Comparison of ENCODE assay signal across 22 cellular contexts in the genomic region with DNA sequence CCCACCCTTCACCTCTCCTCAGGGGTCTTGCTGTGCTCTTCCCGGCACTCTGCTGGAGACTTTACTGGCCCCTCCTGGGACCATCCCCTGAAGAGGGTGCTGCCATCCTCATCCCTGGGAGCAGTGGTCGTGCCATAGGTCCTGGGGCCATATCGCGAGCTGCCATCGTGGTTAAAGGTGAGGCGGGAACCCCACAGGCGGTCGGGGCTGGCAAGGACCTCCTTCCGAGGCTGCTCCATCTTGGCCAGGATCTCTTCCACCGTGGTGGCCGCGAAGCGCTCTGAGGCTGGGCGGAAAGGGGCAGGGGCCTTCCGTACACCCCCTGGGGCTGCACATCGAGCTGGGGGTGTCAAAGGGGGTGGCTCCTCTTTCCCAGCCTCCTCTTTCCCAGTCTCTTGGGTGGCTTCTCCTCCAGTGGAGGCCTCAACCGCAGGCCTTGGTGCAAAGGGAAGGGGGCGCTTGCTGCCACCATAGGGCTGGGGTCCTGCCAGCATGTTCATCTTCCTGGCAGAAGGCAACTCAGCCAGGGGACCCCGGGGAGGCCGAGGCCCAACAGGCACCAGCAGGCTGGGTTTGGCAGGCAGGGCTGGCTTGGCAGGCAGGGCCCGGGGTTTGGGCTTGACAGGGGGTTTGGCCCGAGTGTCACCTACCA. TPM values are rescaled to one million over a fixed set of nuclear protein-coding genes. Genes with fewer than 3 reads are reported as not detected.
DNase-seq lines count a peak whose midpoint lies in the region; ATAC-seq and TF ChIP-seq lines count a peak whose summit lies in the region.
"Had no signal": no experiment of that assay in that cellular context is flagged by ENCODE, and none has a peak within 500 bp of the region (broad histone marks: within the 10 kb centered on the region; RNA-seq: fewer than 3 reads in every experiment).

No MANE protein-coding gene starts in this region.

- TF ChIP-seq CTCF in left ventricle myocardium inferior (IDR thresholded peaks at IDR 0.05; ENCODE audit: borderline replicate concordance) (no peak), esophagus muscularis mucosa (IDR thresholded peaks at IDR 0.05) (no peak), psoas muscle (IDR thresholded peaks at IDR 0.05) (no peak)

- intact Hi-C loops in left ventricle myocardium inferior (cut with micrococcal nuclease) (no loop called here), cardiac septum (cut with DNase I) (loop anchor here (5.0 kb wide), 2 partner anchors 43 to 118 kb away; no protein-coding TSS in a partner anchor), esophagus muscularis mucosa (cut with DNase I) (loop anchor here (10.0 kb wide), 1 partner anchor 345 kb away; a partner anchor contains a TSS), psoas muscle (cut with DNase I) (no loop called here)

- ATAC-seq in psoas muscle = no peak
- ATAC-seq in HG03025 (IDR thresholded peaks at IDR 0.05; ENCODE audit: low FRiP score, unreplicated experiment) = no peak
- ATAC-seq in GM18519 (IDR thresholded peaks at IDR 0.05; ENCODE audit: low FRiP score, unreplicated experiment) = no peak
- ATAC-seq: A549; stimulated activated effector memory CD8-positive, alpha-beta T cell treated with anti-CD3 and anti-CD28 coated beads, Interleukin-12 subunit alpha, Interleukin-12 subunit beta, amount 100 ng/mL, for 72 hours had no signal

- H3K9me3 ChIP-seq in left ventricle myocardium inferior (replicated peaks) (no peaks in the 10 kb centered on the region), esophagus muscularis mucosa (no peaks in the 10 kb centered on the region), psoas muscle (no peaks in the 10 kb centered on the region)
- H3K9me3 ChIP-seq: A549, mucosa of descending colon, thyroid gland had no signal

- no peaks in the 10 kb centered on the region for H3K27me3 ChIP-seq in left ventricle myocardium inferior (ENCODE audit: low read depth)
- H3K27me3 ChIP-seq in esophagus muscularis mucosa = no peaks in the 10 kb centered on the region
- no peaks in the 10 kb centered on the region for H3K27me3 ChIP-seq in psoas muscle (ENCODE audit: insufficient read depth in 3 of 3, low read length in 2 of 3)
- H3K27me3 ChIP-seq: thyroid gland had no signal

- WGBS in esophagus muscularis mucosa = 78% methylated on average over 6 of the region's 22 CpGs
- WGBS in psoas muscle, 3 donors = 69 to 70% (median 69%) methylated on average over 22 of the region's 22 CpGs

- no peak for TF ChIP-seq EP300 in esophagus muscularis mucosa (IDR thresholded peaks at IDR 0.05)

- peak overlapping the region; percentile 86 for H3K4me3 ChIP-seq in left ventricle myocardium inferior
- peak overlapping the region in 3 of 4 donors; percentile 11 to 33 (median 14) for H3K4me3 ChIP-seq in esophagus muscularis mucosa
- peak overlapping the region; percentile 81 for H3K4me3 ChIP-seq in psoas muscle
- H3K4me3 ChIP-seq: mucosa of descending colon, thyroid gland had no signal

- in situ Hi-C loops in KBM-7 (cut with MboI; ENCODE audit: low pct_unique_long_range_greater_than_20kb, low sequenced_read_pairs) = no loop called here

- no peak for TF ChIP-seq POLR2A in esophagus muscularis mucosa (IDR thresholded peaks at IDR 0.05; ENCODE audit: low read depth)

- H3K36me3 ChIP-seq in left ventricle myocardium inferior = peaks cover 53% of the 10 kb centered on the region
- H3K36me3 ChIP-seq in esophagus muscularis mucosa = peaks cover 25 to 63% (median 52%) of the 10 kb centered on the region in 4 donors
- peaks cover 0 to 39% of the 10 kb centered on the region in 2 donors for H3K36me3 ChIP-seq in psoas muscle (ENCODE audit: insufficient read depth in 1 of 2, low read depth in 1 of 2)

- H3K4me1 ChIP-seq in left ventricle myocardium inferior = peaks cover 95% of the 10 kb centered on the region
- H3K4me1 ChIP-seq in esophagus muscularis mucosa = peaks cover 58 to 89% (median 86%) of the 10 kb centered on the region in 4 donors
- peaks cover 64% of the 10 kb centered on the region for H3K4me1 ChIP-seq in psoas muscle

- H3K27ac ChIP-seq in left ventricle myocardium inferior (replicated peaks) (peak overlapping the region; percentile 97), esophagus muscularis mucosa (replicated peaks in 1 of 4) (peak overlapping the region; percentile 94 to 98 (median 98)), psoas muscle (no peak overlapping the region)

- DNase-seq in left ventricle myocardium inferior (no peak), cardiac septum (ENCODE audit: low spot score) (no peak), esophagus muscularis mucosa (ENCODE audit: extremely low spot score) (no peak), psoas muscle (peak in 1 of 2 donors; percentile 53), KBM-7 (no peak), hepatic stellate cell (ENCODE audit: low spot score) (no peak)
- DNase-seq: activated CD4-positive, alpha-beta T cell treated with anti-CD3 and anti-CD28 coated beads, Interleukin-2, amount 50 U/mL, for 1 hour; activated naive CD4-positive, alpha-beta T cell treated with anti-CD3 and anti-CD28 coated beads for 36 hours; activated T-cell treated with anti-CD3 and anti-CD28 coated beads, Interleukin-2, amount 50 U/mL, for 1 hour; C1 segment of cervical spinal cord; foreskin melanocyte; NCI-H524; stimulated activated CD4-positive, alpha-beta T cell treated with anti-CD3 and anti-CD28 coated beads, Interleukin-15, amount 100 ng/mL, for 24 hours had no signal

RNA-seq across cellular contexts. Expression of a gene that starts 4.6 kb away (rescaled TPM):
- total RNA-seq in left ventricle myocardium inferior (32.6 TPM), cardiac septum (36.2 TPM), esophagus muscularis mucosa (100 to 1,000 TPM in 3 of 4 donors, 10 to 100 TPM in 1; 93.9 to 215 (median 124) TPM), psoas muscle (100 to 1,000 TPM in 2 of 4 donors, 10 to 100 TPM in 2; 63.9 to 288 (median 129) TPM)
- polyA plus RNA-seq in psoas muscle = 100 to 1,000 TPM in 1 of 3 donors, 10 to 100 TPM in 2; 76.9 to 121 (median 79.9) TPM

RNA-seq across cellular contexts. Expression of a gene that starts 15.5 kb away (rescaled TPM):
- total RNA-seq in left ventricle myocardium inferior (34.6 TPM), cardiac septum (35.4 TPM), esophagus muscularis mucosa (100 to 1,000 TPM in 1 of 4 donors, 10 to 100 TPM in 3; 74.6 to 101 (median 88.1) TPM), psoas muscle (10 to 100 TPM; 69.0 to 94.0 (median 82.4) TPM)
- polyA plus RNA-seq in psoas muscle = 100 to 1,000 TPM; 101 to 138 (median 125) TPM

RNA-seq across cellular contexts. Expression of a gene that starts 18.0 kb away (rescaled TPM):
- total RNA-seq in left ventricle myocardium inferior = 1.4 TPM
- 0.48 TPM for total RNA-seq in cardiac septum
- not detected for total RNA-seq in esophagus muscularis mucosa
- under 1 TPM; 0.40 to 0.90 (median 0.43) TPM for total RNA-seq in psoas muscle
- polyA plus RNA-seq in psoas muscle = under 1 TPM; 0.21 to 0.60 (median 0.30) TPM
- total RNA-seq: activated naive CD4-positive, alpha-beta T cell treated with anti-CD3 and anti-CD28 coated beads for 36 hours; astrocyte; left colon; mucosa of descending colon; renal cortical epithelial cell; thyroid gland had no signal

Comparison
In these comparisons a context has a peak if more than half of its experiments do, and no peak if none do; other contexts are left out.
1. intact Hi-C loops: an anchor here in cardiac septum (5.0 kb wide) and esophagus muscularis mucosa (10.0 kb wide); none called in left ventricle myocardium inferior and psoas muscle.
2. H3K4me3 ChIP-seq: peak in every context shown above with its lines; median percentile 86 in left ventricle myocardium inferior; 81 in psoas muscle; 14 in esophagus muscularis mucosa.